In the genomic region with DNA sequence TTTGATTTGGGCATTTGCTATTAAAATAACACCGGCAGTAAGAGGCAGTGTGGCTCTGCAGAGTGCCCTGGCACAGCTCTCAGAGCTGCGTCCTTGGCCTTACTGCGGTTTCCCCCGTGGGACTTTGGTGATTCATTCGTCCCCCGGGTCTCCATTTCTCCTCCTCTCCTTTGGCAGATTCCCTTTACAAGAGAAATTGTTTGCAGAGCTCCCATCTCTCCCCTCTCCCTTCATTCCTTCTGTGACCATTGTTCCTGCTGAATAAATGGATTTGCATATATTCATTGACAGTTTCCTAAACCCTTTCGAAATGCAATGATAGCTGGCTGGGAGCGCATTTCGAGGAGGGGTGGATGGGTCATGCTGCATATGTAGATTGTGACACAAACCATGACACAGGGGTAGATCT, we compare ENCODE assay signal across 15 cellular contexts.
DNase-seq lines count a peak whose midpoint lies in the region; ATAC-seq and TF ChIP-seq lines count a peak whose summit lies in the region.
"Had no signal": no experiment of that assay in that cellular context is flagged by ENCODE, and none has a peak within 500 bp of the region (broad histone marks: within the 10 kb centered on the region; RNA-seq: fewer than 3 reads in every experiment).

No MANE protein-coding gene starts in this region.

- H3K4me1 Mint-ChIP-seq in endodermal cell (peaks cover 22% of the 10 kb centered on the region), neural progenitor cell (peaks cover 22% of the 10 kb centered on the region)
- H3K4me1 Mint-ChIP-seq: CD4-positive, CD25-positive, alpha-beta regulatory T cell had no signal

- POLR2A ChIA-PET in PC-9 (lab: Charles Lee; ENCODE audit: unreplicated experiment) = no interaction called here

- no peaks in the 10 kb centered on the region for H3K27me3 ChIP-seq in BLaER1
- no peaks in the 10 kb centered on the region for H3K27me3 ChIP-seq in endodermal cell (ENCODE audit: control insufficient read depth, insufficient read depth, low read length, poor library complexity, severe bottlenecking)
- no peaks in the 10 kb centered on the region for H3K27me3 ChIP-seq in neural progenitor cell
- no peaks in the 10 kb centered on the region for H3K27me3 ChIP-seq in esophagus muscularis mucosa
- H3K27me3 ChIP-seq in PC-9 (ENCODE audit: insufficient read depth, low read depth) = no peaks in the 10 kb centered on the region
- H3K27me3 ChIP-seq: sigmoid colon had no signal

- H3K9me3 Mint-ChIP-seq in endodermal cell (peaks cover 20% of the 10 kb centered on the region), neural progenitor cell (peaks cover 31% of the 10 kb centered on the region)

- TF ChIP-seq CTCF in endodermal cell (conservative IDR thresholded peaks at IDR 0.05) = no peak
- TF ChIP-seq CTCF in neural progenitor cell (IDR thresholded peaks at IDR 0.05) = no peak
- TF ChIP-seq CTCF in esophagus muscularis mucosa (IDR thresholded peaks at IDR 0.05) = no peak
- TF ChIP-seq CTCF in PC-9 (conservative IDR thresholded peaks at IDR 0.05) = no peak

- no TSS peak for BruUV-seq in PC-9 (replicated peaks; lab: Mats Ljungman, UMichigan)

- no peak for ATAC-seq in GM21825 (IDR thresholded peaks at IDR 0.05; ENCODE audit: unreplicated experiment)

- peaks cover 19% of the 10 kb centered on the region for H3K9me3 ChIP-seq in BLaER1
- H3K9me3 ChIP-seq in endodermal cell (ENCODE audit: control insufficient read depth, low read length) = peaks cover 19% of the 10 kb centered on the region
- peaks cover 3% of the 10 kb centered on the region for H3K9me3 ChIP-seq in neural progenitor cell (ENCODE audit: low read depth)
- H3K9me3 ChIP-seq in esophagus muscularis mucosa = no peaks in the 10 kb centered on the region
- no peaks in the 10 kb centered on the region for H3K9me3 ChIP-seq in PC-9 (ENCODE audit: insufficient read depth, low read depth)
- H3K9me3 ChIP-seq: sigmoid colon had no signal

- H3K4me1 ChIP-seq in BLaER1 (peaks cover 15% of the 10 kb centered on the region), endodermal cell (ENCODE audit: control insufficient read depth, insufficient read depth, low read length) (no peaks in the 10 kb centered on the region), neural progenitor cell (peaks cover 12% of the 10 kb centered on the region), esophagus muscularis mucosa (peaks cover 10 to 22% (median 13%) of the 10 kb centered on the region in 4 donors), PC-9 (replicated peaks; ENCODE audit: insufficient read depth) (no peaks in the 10 kb centered on the region)

- H3K4me3 ChIP-seq in BLaER1 = no peak overlapping the region
- H3K4me3 ChIP-seq in endodermal cell (ENCODE audit: low read length) = no peak overlapping the region
- H3K4me3 ChIP-seq in neural progenitor cell = peak overlapping the region; percentile 7
- no peak overlapping the region for H3K4me3 ChIP-seq in esophagus muscularis mucosa
- H3K4me3 ChIP-seq in PC-9 = no peak overlapping the region
- H3K4me3 ChIP-seq: sigmoid colon had no signal

- H3K27ac Mint-ChIP-seq in endodermal cell (no peak overlapping the region), neural progenitor cell (peak overlapping the region; percentile 65)
- H3K27ac Mint-ChIP-seq: CD4-positive, CD25-positive, alpha-beta regulatory T cell had no signal

- H3K4me3 Mint-ChIP-seq in endodermal cell (no peak overlapping the region), neural progenitor cell (peak overlapping the region; percentile 52)
- H3K4me3 Mint-ChIP-seq: CD4-positive, CD25-positive, alpha-beta regulatory T cell had no signal

- H3K36me3 Mint-ChIP-seq in endodermal cell (ENCODE audit: low read depth) (peaks cover 4% of the 10 kb centered on the region), neural progenitor cell (peaks cover 8% of the 10 kb centered on the region)
- H3K36me3 Mint-ChIP-seq: CD4-positive, CD25-positive, alpha-beta regulatory T cell had no signal

- H3K79me2 ChIP-seq in neural progenitor cell (ENCODE audit: low read depth) (no peaks in the 10 kb centered on the region), PC-9 (ENCODE audit: low read depth) (no peaks in the 10 kb centered on the region)

- no peak for TF ChIP-seq EP300 in esophagus muscularis mucosa (IDR thresholded peaks at IDR 0.05)

- peaks cover 6% of the 10 kb centered on the region for H3K27me3 Mint-ChIP-seq in endodermal cell (ENCODE audit: insufficient read depth)
- H3K27me3 Mint-ChIP-seq in neural progenitor cell (ENCODE audit: insufficient read depth, low read depth) = peaks cover 18% of the 10 kb centered on the region
- H3K27me3 Mint-ChIP-seq: CD4-positive, CD25-positive, alpha-beta regulatory T cell had no signal

- no peak for TF ChIP-seq POLR2A in esophagus muscularis mucosa (IDR thresholded peaks at IDR 0.05; ENCODE audit: low read depth)

- WGBS in endodermal cell (ENCODE audit: insufficient coverage in 1 of 2, insufficient read length in 1 of 2), 2 experiments = 27 to 30% methylated on average over 6 to 9 of the region's 9 CpGs
- WGBS in esophagus muscularis mucosa = 36% methylated on average over 9 of the region's 9 CpGs

- H3F3A ChIP-seq in neural progenitor cell (ENCODE audit: low read depth) = no peaks in the 10 kb centered on the region
- H3F3A ChIP-seq in PC-9 (ENCODE audit: insufficient read depth, low read depth) = no peaks in the 10 kb centered on the region

- no peaks in the 10 kb centered on the region for H3K9me2 ChIP-seq in PC-9 (ENCODE audit: insufficient read depth)

- no peaks in the 10 kb centered on the region for H3K36me3 ChIP-seq in BLaER1
- H3K36me3 ChIP-seq in endodermal cell (ENCODE audit: control insufficient read depth, insufficient read depth, low read length) = no peaks in the 10 kb centered on the region
- no peaks in the 10 kb centered on the region for H3K36me3 ChIP-seq in neural progenitor cell
- no peaks in the 10 kb centered on the region for H3K36me3 ChIP-seq in esophagus muscularis mucosa
- H3K36me3 ChIP-seq in PC-9 (ENCODE audit: low read depth) = no peaks in the 10 kb centered on the region
- H3K36me3 ChIP-seq: sigmoid colon, WERI-Rb-1 had no signal

- DNase-seq in M059J (ENCODE audit: low read depth) (peak; percentile 85), endodermal cell (peak; percentile 51), neural progenitor cell (ENCODE audit: low spot score) (peak; percentile 11), NOMO-1 (lab: John Stamatoyannopoulos, UW; ENCODE audit: unreplicated experiment in 2 of 2) (no peak), esophagus muscularis mucosa (ENCODE audit: extremely low spot score) (no peak), PC-9 (no peak)
- DNase-seq: CD4-positive, CD25-positive, alpha-beta regulatory T cell; central memory CD4-positive, alpha-beta T cell; foreskin melanocyte; NCI-H2029; SHP77; sigmoid colon; WERI-Rb-1 had no signal

- peak overlapping the region; percentile 15 for H2AFZ ChIP-seq in neural progenitor cell (replicated peaks)
- no peak overlapping the region for H2AFZ ChIP-seq in PC-9

- H3K4me2 ChIP-seq in BLaER1 (peak overlapping the region; percentile 49), neural progenitor cell (peak overlapping the region; percentile 51), PC-9 (no peak overlapping the region)

- H4K20me1 ChIP-seq in BLaER1 (no peaks in the 10 kb centered on the region), neural progenitor cell (ENCODE audit: low read depth) (no peaks in the 10 kb centered on the region), PC-9 (ENCODE audit: insufficient read depth) (no peaks in the 10 kb centered on the region)

- no peak overlapping the region for H3K27ac ChIP-seq in BLaER1
- H3K27ac ChIP-seq in endodermal cell (ENCODE audit: low read depth, low read length) = peak overlapping the region; percentile 26
- no peak overlapping the region for H3K27ac ChIP-seq in neural progenitor cell
- no peak overlapping the region for H3K27ac ChIP-seq in esophagus muscularis mucosa (replicated peaks in 1 of 4)
- H3K27ac ChIP-seq in PC-9 = no peak overlapping the region
- H3K27ac ChIP-seq: sigmoid colon, WERI-Rb-1 had no signal

- CTCF ChIA-PET in PC-9 (lab: Charles Lee) = no interaction called here

- intact Hi-C loops in esophagus muscularis mucosa (cut with DNase I) = no loop called here
- intact Hi-C loops in PC-9 (cut with micrococcal nuclease; ENCODE audit: unreplicated experiment) = no loop called here

- H3K9ac ChIP-seq in BLaER1 = no peak overlapping the region
- no peak overlapping the region for H3K9ac ChIP-seq in endodermal cell (ENCODE audit: extremely low read depth, low read length, poor library complexity, severe bottlenecking)
- no peak overlapping the region for H3K9ac ChIP-seq in neural progenitor cell

Comparison
In these comparisons a context has a peak if more than half of its experiments do, and no peak if none do; other contexts are left out.
1. DNase-seq: peak in M059J (single experiment), endodermal cell (single experiment) and neural progenitor cell (single experiment); none in NOMO-1 (0 of 2), esophagus muscularis mucosa (single experiment) and PC-9 (0 of 2).